8 cellular contexts compared by ENCODE assay signal in the genomic region with DNA sequence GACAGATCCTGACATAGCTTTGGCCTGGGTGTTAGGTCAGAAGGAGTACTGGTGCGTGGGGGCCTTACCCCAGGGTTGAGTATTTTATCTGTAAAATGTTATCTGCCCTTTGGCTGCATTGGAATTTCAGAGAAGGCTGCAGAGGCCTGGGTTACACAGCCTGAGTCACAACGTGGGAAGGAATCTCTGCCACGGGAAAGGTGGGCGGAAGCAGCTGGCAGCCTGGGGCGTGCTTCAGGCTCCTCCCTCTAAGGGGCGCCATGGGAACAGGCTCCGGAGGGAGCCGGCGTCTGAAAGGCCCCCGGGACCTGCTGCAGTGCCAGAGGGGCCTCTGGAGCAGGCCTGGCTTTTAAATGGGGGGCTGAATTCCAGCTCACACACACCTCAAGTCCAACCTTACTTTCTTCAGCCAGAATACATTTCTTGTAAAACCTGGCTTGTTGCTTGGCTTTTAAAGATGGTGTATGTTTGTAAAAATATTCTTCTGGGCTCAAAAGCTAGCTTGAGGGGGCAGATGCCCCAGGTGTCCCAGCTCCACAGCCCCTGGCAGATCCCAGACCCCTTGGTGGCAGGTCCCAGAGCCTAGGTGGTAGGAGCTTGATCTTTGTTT.
DNase-seq lines count a peak whose midpoint lies in the region; ATAC-seq and TF ChIP-seq lines count a peak whose summit lies in the region.

No MANE protein-coding gene starts in this region.

- no peaks in the 10 kb centered on the region for H3F3A ChIP-seq in Loucy (ENCODE audit: low read depth)

- peaks cover 6% of the 10 kb centered on the region; the same call in 1 of the 2 replicates for H3K36me3 ChIP-seq in Loucy (ENCODE audit: insufficient read depth, low read length)

- intact Hi-C loops in left colon (cut with DNase I, micrococcal nuclease), result no loop called here

- H3K27me3 ChIP-seq in Loucy (ENCODE audit: insufficient read depth, low read length, poor library complexity, severe bottlenecking), result no peaks in the 10 kb centered on the region

- H4K20me1 ChIP-seq in Loucy (ENCODE audit: insufficient read depth, low read length, poor library complexity, severe bottlenecking), result no peaks in the 10 kb centered on the region

- peak; percentile 84 for TF ChIP-seq CTCF in Loucy (conservative IDR thresholded peaks at IDR 0.05; ENCODE audit: low read length)

- no peak overlapping the region for H3K4me3 ChIP-seq in Loucy (ENCODE audit: low read length, poor library complexity, severe bottlenecking)

- H3K9me2 ChIP-seq in Loucy (replicated peaks; ENCODE audit: low read depth, low read length), result no peaks in the 10 kb centered on the region

- ATAC-seq in left colon (peak; percentile 21), HG02840 (IDR thresholded peaks at IDR 0.05; ENCODE audit: low FRiP score, unreplicated experiment) (no peak)

- H3K9me3 ChIP-seq in Loucy (ENCODE audit: insufficient read depth, low read depth, low read length), result no peaks in the 10 kb centered on the region

- no peak overlapping the region for H3K4me2 ChIP-seq in Loucy (ENCODE audit: low read depth, low read length, poor library complexity, severe bottlenecking)

- no peak overlapping the region for H2AFZ ChIP-seq in Loucy (ENCODE audit: low read length)

- peak overlapping the region; percentile 67 for H3K9ac ChIP-seq in Loucy (ENCODE audit: low read depth, low read length, poor library complexity, severe bottlenecking)

- H3K79me2 ChIP-seq in Loucy (ENCODE audit: insufficient read depth, low read length), result no peaks in the 10 kb centered on the region

- peaks cover 48% of the 10 kb centered on the region for H3K4me1 ChIP-seq in Loucy (ENCODE audit: insufficient read depth, low read length, poor library complexity, severe bottlenecking)

- peak; percentile 52 for DNase-seq in NCI-H1436 (lab: John Stamatoyannopoulos, UW)
- no peak for DNase-seq in NCI-H1436 treated with DMSO at 0.1 percent for 48 hours (lab: John Stamatoyannopoulos, UW)
- DNase-seq in astrocyte of the hippocampus (ENCODE audit: low read depth, low spot score), result peak; percentile 86
- DNase-seq in left colon, result no peak
- no peak for DNase-seq in T-helper 1 cell
- DNase-seq in NCI-H526 treated with DMSO at 0.1 percent for 48 hours (lab: John Stamatoyannopoulos, UW), result no peak

Comparison
In these comparisons a context has a peak if more than half of its experiments do, and no peak if none do; other contexts are left out.
1. DNase-seq: peak in NCI-H1436 (single experiment) and astrocyte of the hippocampus (single experiment); none in NCI-H1436 treated with DMSO at 0.1 percent for 48 hours (single experiment), left colon (0 of 2), T-helper 1 cell (0 of 5) and NCI-H526 treated with DMSO at 0.1 percent for 48 hours (single experiment).